In genomic region chr14:61656341-61656740, GRCh38 we compare ENCODE assay signal across 16 cellular contexts.
"Had no signal": no experiment of that assay in that cellular context is flagged by ENCODE, and none has a peak within 500 bp of the region (broad histone marks: within the 10 kb centered on the region; RNA-seq: fewer than 3 reads in every experiment).

No MANE protein-coding gene starts in this region.

- H3K4me3 Mint-ChIP-seq: activated CD4-positive, alpha-beta T cell treated with anti-CD3 and anti-CD28 coated beads for 36 hours; natural killer cell; stimulated activated naive CD8-positive, alpha-beta T cell treated with anti-CD3 and anti-CD28 coated beads, Interleukin-15, Interleukin-2, amounts not matched to agents 100 ng/mL and 50 ng/mL, for 24 hours had no signal

- H3K36me3 Mint-ChIP-seq: natural killer cell had no signal

- H3K4me3 ChIP-seq: hepatocyte, ovary, psoas muscle, suprapubic skin, transverse colon, vagina had no signal

- FAIRE-seq: islet of Langerhans had no signal

- H3K36me3 ChIP-seq: ovary, suprapubic skin, transverse colon, vagina had no signal

- H3K27me3 ChIP-seq: hepatocyte, ovary, suprapubic skin, transverse colon, vagina had no signal

- H3K9me3 Mint-ChIP-seq: natural killer cell; stimulated activated naive CD8-positive, alpha-beta T cell treated with anti-CD3 and anti-CD28 coated beads, Interleukin-15, Interleukin-2, amounts not matched to agents 100 ng/mL and 50 ng/mL, for 24 hours had no signal

- DNase-seq: activated CD4-positive, alpha-beta T cell treated with anti-CD3 and anti-CD28 coated beads for 36 hours; activated CD8-positive, alpha-beta memory T cell treated with anti-CD3 and anti-CD28 coated beads for 24 hours; activated naive CD4-positive, alpha-beta T cell treated with Interleukin-2 at 50 U/mL for 16 hours; amygdala; left cardiac atrium; natural killer cell; ovary; psoas muscle; right cardiac atrium; stimulated activated CD4-positive, alpha-beta T cell treated with anti-CD3 and anti-CD28 coated beads, Interleukin-2, amount 100 ng/mL, for 24 hours; transverse colon had no signal

- H3K9me3 ChIP-seq: ovary, psoas muscle, suprapubic skin, transverse colon, vagina had no signal

- H3K4me1 ChIP-seq: psoas muscle had no signal

- H3K27ac Mint-ChIP-seq: activated CD4-positive, alpha-beta T cell treated with anti-CD3 and anti-CD28 coated beads for 36 hours; stimulated activated naive CD8-positive, alpha-beta T cell treated with anti-CD3 and anti-CD28 coated beads, Interleukin-15, Interleukin-2, amounts not matched to agents 100 ng/mL and 50 ng/mL, for 24 hours had no signal

- H3K27me3 Mint-ChIP-seq: activated CD4-positive, alpha-beta T cell treated with anti-CD3 and anti-CD28 coated beads for 36 hours; stimulated activated naive CD8-positive, alpha-beta T cell treated with anti-CD3 and anti-CD28 coated beads, Interleukin-15, Interleukin-2, amounts not matched to agents 100 ng/mL and 50 ng/mL, for 24 hours had no signal

- ATAC-seq: activated CD4-positive, alpha-beta T cell treated with anti-CD3 and anti-CD28 coated beads for 36 hours; left cardiac atrium; psoas muscle; right cardiac atrium had no signal

- H3K27ac ChIP-seq: hepatocyte, ovary, psoas muscle, suprapubic skin, transverse colon, vagina had no signal
